Comparison of ENCODE assay signal across 12 cellular contexts in the genomic region with DNA sequence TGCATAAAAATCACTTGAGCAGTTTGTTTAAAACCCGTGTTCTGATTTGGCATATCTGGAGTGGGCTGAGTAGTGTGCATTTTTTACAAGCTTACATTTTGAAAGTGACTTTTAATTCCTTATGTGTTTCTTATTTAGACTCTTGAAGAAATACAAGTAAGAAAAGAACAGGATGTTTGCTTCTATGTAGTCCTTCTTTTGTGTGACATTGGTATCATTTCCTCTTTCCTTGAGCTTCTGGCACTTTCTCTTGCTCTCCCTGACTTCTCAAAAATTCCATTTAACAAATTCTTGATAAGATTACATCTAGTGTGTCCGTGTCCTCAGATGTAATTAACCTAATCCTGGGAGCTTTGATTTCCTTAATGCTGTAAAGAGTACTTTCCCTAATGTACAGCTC.
DNase-seq lines count a peak whose midpoint lies in the region; ATAC-seq and TF ChIP-seq lines count a peak whose summit lies in the region.
"Had no signal": no experiment of that assay in that cellular context is flagged by ENCODE, and none has a peak within 500 bp of the region (broad histone marks: within the 10 kb centered on the region; RNA-seq: fewer than 3 reads in every experiment).

No MANE protein-coding gene starts in this region.

- no peaks in the 10 kb centered on the region for H3K9me3 Mint-ChIP-seq in dendritic cell treated with granulocyte-macrophage colony-stimulating factor and Interleukin-4, amounts not matched to agents 40 ng/mL and 50 ng/mL, for 4 days
- no peaks in the 10 kb centered on the region for H3K9me3 Mint-ChIP-seq in stimulated activated effector memory CD8-positive, alpha-beta T cell treated with anti-CD3 and anti-CD28 coated beads, Interleukin-12 subunit alpha, Interleukin-12 subunit beta, amount 100 ng/mL, for 72 hours
- H3K9me3 Mint-ChIP-seq: CD8-positive, alpha-beta T cell; natural killer cell treated with Interleukin-12 subunit alpha and Interleukin-12 subunit beta and Interleukin-15 and Interleukin-18, amount 100 ng/mL, for 72 hours had no signal

- no peaks in the 10 kb centered on the region for H3K36me3 ChIP-seq in tibial artery

- intact Hi-C loops in dendritic cell treated with granulocyte-macrophage colony-stimulating factor and Interleukin-4, amounts not matched to agents 40 ng/mL and 50 ng/mL, for 4 days (cut with micrococcal nuclease): no loop called here
- intact Hi-C loops in tibial artery (cut with DNase I; ENCODE audit: low total_unique reads): no loop called here

- H3K36me3 Mint-ChIP-seq in dendritic cell treated with granulocyte-macrophage colony-stimulating factor and Interleukin-4, amounts not matched to agents 40 ng/mL and 50 ng/mL, for 4 days (ENCODE audit: low read depth): no peaks in the 10 kb centered on the region
- no peaks in the 10 kb centered on the region for H3K36me3 Mint-ChIP-seq in stimulated activated effector memory CD8-positive, alpha-beta T cell treated with anti-CD3 and anti-CD28 coated beads, Interleukin-12 subunit alpha, Interleukin-12 subunit beta, amount 100 ng/mL, for 72 hours
- H3K36me3 Mint-ChIP-seq: CD8-positive, alpha-beta T cell; natural killer cell treated with Interleukin-12 subunit alpha and Interleukin-12 subunit beta and Interleukin-15 and Interleukin-18, amount 100 ng/mL, for 72 hours had no signal

- no peak overlapping the region for H3K4me3 Mint-ChIP-seq in dendritic cell treated with granulocyte-macrophage colony-stimulating factor and Interleukin-4, amounts not matched to agents 40 ng/mL and 50 ng/mL, for 4 days
- no peak overlapping the region for H3K4me3 Mint-ChIP-seq in stimulated activated effector memory CD8-positive, alpha-beta T cell treated with anti-CD3 and anti-CD28 coated beads, Interleukin-12 subunit alpha, Interleukin-12 subunit beta, amount 100 ng/mL, for 72 hours
- H3K4me3 Mint-ChIP-seq: CD8-positive, alpha-beta T cell; natural killer cell treated with Interleukin-12 subunit alpha and Interleukin-12 subunit beta and Interleukin-15 and Interleukin-18, amount 100 ng/mL, for 72 hours had no signal

- H3K27me3 ChIP-seq in tibial artery: no peaks in the 10 kb centered on the region

- DNase-seq in NAMALWA (ENCODE audit: low spot score): peak; percentile 27
- no peak for DNase-seq in tibial artery
- DNase-seq in activated naive CD4-positive, alpha-beta T cell treated with anti-CD3 and anti-CD28 coated beads, Interleukin-2, amount 50 U/mL, for 16 hours: no peak
- no peak for DNase-seq in stimulated activated effector memory CD8-positive, alpha-beta T cell treated with anti-CD3 and anti-CD28 coated beads, Interleukin-12 subunit alpha, Interleukin-12 subunit beta, amount 100 ng/mL, for 72 hours (ENCODE audit: low spot score in 2 of 2)
- DNase-seq in stimulated activated CD4-positive, alpha-beta T cell treated with anti-CD3 and anti-CD28 coated beads, Interleukin-2, amount 100 ng/mL, for 48 hours: no peak
- DNase-seq: activated CD4-positive, alpha-beta T cell treated with anti-CD3 and anti-CD28 coated beads for 4 hours; CD8-positive, alpha-beta T cell; NCI-H2029 treated with DMSO at 0.1 percent for 48 hours had no signal

- peak; percentile 59 for ATAC-seq in GM18517 (IDR thresholded peaks at IDR 0.05; ENCODE audit: unreplicated experiment)
- ATAC-seq in stimulated activated effector memory CD8-positive, alpha-beta T cell treated with anti-CD3 and anti-CD28 coated beads, Interleukin-12 subunit alpha, Interleukin-12 subunit beta, amount 100 ng/mL, for 72 hours: no peak
- ATAC-seq: CD8-positive, alpha-beta T cell; natural killer cell treated with Interleukin-12 subunit alpha and Interleukin-12 subunit beta and Interleukin-15 and Interleukin-18, amount 100 ng/mL, for 72 hours had no signal

- peak overlapping the region; percentile 26 for H3K27ac Mint-ChIP-seq in dendritic cell treated with granulocyte-macrophage colony-stimulating factor and Interleukin-4, amounts not matched to agents 40 ng/mL and 50 ng/mL, for 4 days
- no peak overlapping the region for H3K27ac Mint-ChIP-seq in stimulated activated effector memory CD8-positive, alpha-beta T cell treated with anti-CD3 and anti-CD28 coated beads, Interleukin-12 subunit alpha, Interleukin-12 subunit beta, amount 100 ng/mL, for 72 hours
- H3K27ac Mint-ChIP-seq: CD8-positive, alpha-beta T cell; natural killer cell treated with Interleukin-12 subunit alpha and Interleukin-12 subunit beta and Interleukin-15 and Interleukin-18, amount 100 ng/mL, for 72 hours had no signal

- H3K4me1 ChIP-seq in tibial artery: peaks cover 0 to 65% (median 22%) of the 10 kb centered on the region in 4 donors

- no peaks in the 10 kb centered on the region for H3K9me3 ChIP-seq in tibial artery

- TF ChIP-seq CTCF in tibial artery (IDR thresholded peaks at IDR 0.05): no peak

- peaks cover 47% of the 10 kb centered on the region for H3K4me1 Mint-ChIP-seq in dendritic cell treated with granulocyte-macrophage colony-stimulating factor and Interleukin-4, amounts not matched to agents 40 ng/mL and 50 ng/mL, for 4 days (ENCODE audit: low read depth)
- no peaks in the 10 kb centered on the region for H3K4me1 Mint-ChIP-seq in stimulated activated effector memory CD8-positive, alpha-beta T cell treated with anti-CD3 and anti-CD28 coated beads, Interleukin-12 subunit alpha, Interleukin-12 subunit beta, amount 100 ng/mL, for 72 hours

- peaks cover 7% of the 10 kb centered on the region for H3K27me3 Mint-ChIP-seq in dendritic cell treated with granulocyte-macrophage colony-stimulating factor and Interleukin-4, amounts not matched to agents 40 ng/mL and 50 ng/mL, for 4 days

- H3K4me3 ChIP-seq in tibial artery: no peak overlapping the region

- peak overlapping the region; percentile 24 to 57 for H3K27ac ChIP-seq in tibial artery
- H3K27ac ChIP-seq: epithelial cell of prostate had no signal
